In the genomic region with DNA sequence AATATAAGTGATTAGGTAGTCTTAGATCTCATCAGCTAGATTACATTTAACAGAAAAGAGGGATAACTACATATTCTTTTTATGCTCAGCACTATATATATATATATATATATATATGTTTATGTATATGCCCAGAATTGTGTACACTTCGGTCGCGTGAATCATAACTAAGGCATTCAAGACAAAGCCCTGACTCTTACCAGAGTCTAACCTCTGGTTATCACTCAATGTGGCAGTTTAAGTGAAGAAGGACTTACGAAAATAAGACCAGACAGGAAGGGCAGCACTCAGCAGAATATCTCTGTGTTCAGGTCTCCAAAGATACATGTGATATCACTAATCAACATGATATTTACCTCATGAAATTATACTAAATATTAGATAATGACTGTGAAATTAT, we compare ENCODE assay signal across 2 cellular contexts.
TF ChIP-seq lines count a peak whose summit lies in the region.

No MANE protein-coding gene starts in this region.

TF ChIP-seq in IMR-90, 13 proteins besides CTCF, POLR2A, EP300 and RAD21:
- TF ChIP-seq RCOR1 (IDR thresholded peaks at IDR 0.05; ENCODE audit: insufficient replicate concordance, low read length) (no peak), CHD1 (IDR thresholded peaks at IDR 0.05; ENCODE audit: low read depth, low read length) (no peak), CEBPB (IDR thresholded peaks at IDR 0.05; ENCODE audit: low read depth, low read length) (no peak), NFE2L2 (IDR thresholded peaks at IDR 0.05; ENCODE audit: low read depth, low read length) (no peak)
TF ChIP-seq in IMR-90: peak in this region for 0.

TF ChIP-seq in K562, 482 proteins besides CTCF, POLR2A, EP300 and RAD21:
- TF ChIP-seq, protein P1, sequence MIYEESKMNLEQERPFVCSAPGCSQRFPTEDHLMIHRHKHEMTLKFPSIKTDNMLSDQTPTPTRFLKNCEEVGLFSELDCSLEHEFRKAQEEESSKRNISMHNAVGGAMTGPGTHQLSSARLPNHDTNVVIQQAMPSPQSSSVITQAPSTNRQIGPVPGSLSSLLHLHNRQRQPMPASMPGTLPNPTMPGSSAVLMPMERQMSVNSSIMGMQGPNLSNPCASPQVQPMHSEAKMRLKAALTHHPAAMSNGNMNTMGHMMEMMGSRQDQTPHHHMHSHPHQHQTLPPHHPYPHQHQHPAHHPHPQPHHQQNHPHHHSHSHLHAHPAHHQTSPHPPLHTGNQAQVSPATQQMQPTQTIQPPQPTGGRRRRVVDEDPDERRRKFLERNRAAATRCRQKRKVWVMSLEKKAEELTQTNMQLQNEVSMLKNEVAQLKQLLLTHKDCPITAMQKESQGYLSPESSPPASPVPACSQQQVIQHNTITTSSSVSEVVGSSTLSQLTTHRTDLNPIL (CRISPR knock-in tag; IDR thresholded peaks at IDR 0.05), result no peak
- TF ChIP-seq MBD2 (IDR thresholded peaks at IDR 0.05; ENCODE audit: borderline replicate concordance, low read depth) (no peak), TFAM (CRISPR knock-in tag; conservative IDR thresholded peaks at IDR 0.05) (no peak), ZNF766 (CRISPR knock-in tag; conservative IDR thresholded peaks at IDR 0.05) (no peak), ZFPM2 (CRISPR knock-in tag; IDR thresholded peaks at IDR 0.05) (no peak), ZNF282 (CRISPR knock-in tag; IDR thresholded peaks at IDR 0.05) (no peak), ZNF79 (CRISPR knock-in tag; IDR thresholded peaks at IDR 0.05; ENCODE audit: low read depth) (no peak), RCOR1 (IDR thresholded peaks at IDR 0.05; ENCODE audit: borderline replicate concordance in 1 of 2, low read depth in 2 of 2, low read length in 2 of 2) (no peak), KHSRP (IDR thresholded peaks at IDR 0.05) (no peak)
- TF ChIP-seq, protein P2, sequence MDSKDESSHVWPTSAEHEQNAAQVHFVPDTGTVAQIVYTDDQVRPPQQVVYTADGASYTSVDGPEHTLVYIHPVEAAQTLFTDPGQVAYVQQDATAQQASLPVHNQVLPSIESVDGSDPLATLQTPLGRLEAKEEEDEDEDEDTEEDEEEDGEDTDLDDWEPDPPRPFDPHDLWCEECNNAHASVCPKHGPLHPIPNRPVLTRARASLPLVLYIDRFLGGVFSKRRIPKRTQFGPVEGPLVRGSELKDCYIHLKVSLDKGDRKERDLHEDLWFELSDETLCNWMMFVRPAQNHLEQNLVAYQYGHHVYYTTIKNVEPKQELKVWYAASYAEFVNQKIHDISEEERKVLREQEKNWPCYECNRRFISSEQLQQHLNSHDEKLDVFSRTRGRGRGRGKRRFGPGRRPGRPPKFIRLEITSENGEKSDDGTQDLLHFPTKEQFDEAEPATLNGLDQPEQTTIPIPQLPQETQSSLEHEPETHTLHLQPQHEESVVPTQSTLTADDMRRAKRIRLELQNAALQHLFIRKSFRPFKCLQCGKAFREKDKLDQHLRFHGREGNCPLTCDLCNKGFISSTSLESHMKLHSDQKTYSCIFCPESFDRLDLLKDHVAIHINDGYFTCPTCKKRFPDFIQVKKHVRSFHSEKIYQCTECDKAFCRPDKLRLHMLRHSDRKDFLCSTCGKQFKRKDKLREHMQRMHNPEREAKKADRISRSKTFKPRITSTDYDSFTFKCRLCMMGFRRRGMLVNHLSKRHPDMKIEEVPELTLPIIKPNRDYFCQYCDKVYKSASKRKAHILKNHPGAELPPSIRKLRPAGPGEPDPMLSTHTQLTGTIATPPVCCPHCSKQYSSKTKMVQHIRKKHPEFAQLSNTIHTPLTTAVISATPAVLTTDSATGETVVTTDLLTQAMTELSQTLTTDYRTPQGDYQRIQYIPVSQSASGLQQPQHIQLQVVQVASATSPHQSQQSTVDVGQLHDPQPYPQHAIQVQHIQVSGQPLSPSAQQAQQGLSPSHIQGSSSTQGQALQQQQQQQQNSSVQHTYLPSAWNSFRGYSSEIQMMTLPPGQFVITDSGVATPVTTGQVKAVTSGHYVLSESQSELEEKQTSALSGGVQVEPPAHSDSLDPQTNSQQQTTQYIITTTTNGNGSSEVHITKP (IDR thresholded peaks at IDR 0.05; ENCODE audit: partially characterized antibody), result no peak
- TF ChIP-seq, protein P3, sequence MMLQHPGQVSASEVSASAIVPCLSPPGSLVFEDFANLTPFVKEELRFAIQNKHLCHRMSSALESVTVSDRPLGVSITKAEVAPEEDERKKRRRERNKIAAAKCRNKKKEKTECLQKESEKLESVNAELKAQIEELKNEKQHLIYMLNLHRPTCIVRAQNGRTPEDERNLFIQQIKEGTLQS (IDR thresholded peaks at IDR 0.05), result no peak
- TF ChIP-seq, protein P3 (CRISPR knock-in tag; conservative IDR thresholded peaks at IDR 0.05), result no peak
